ENCODE assay signal across 11 cellular contexts in genomic region chr12:50927766-50928224, GRCh38. TPM values are rescaled to one million over a fixed set of nuclear protein-coding genes. Genes with fewer than 3 reads are reported as not detected.
DNase-seq lines count a peak whose midpoint lies in the region; ATAC-seq and TF ChIP-seq lines count a peak whose summit lies in the region.
"Had no signal": no experiment of that assay in that cellular context is flagged by ENCODE, and none has a peak within 500 bp of the region (broad histone marks: within the 10 kb centered on the region; RNA-seq: fewer than 3 reads in every experiment).

No MANE protein-coding gene starts in this region.

- no peaks in the 10 kb centered on the region for H3K27me3 Mint-ChIP-seq in stimulated activated naive CD8-positive, alpha-beta T cell treated with anti-CD3 and anti-CD28 coated beads, Interleukin-15, Interleukin-2, amounts not matched to agents 100 ng/mL and 50 ng/mL, for 24 hours
- peaks cover under 1% of the 10 kb centered on the region for H3K27me3 Mint-ChIP-seq in osteocyte (ENCODE audit: unreplicated experiment)

- no peak for TF ChIP-seq EP300 in esophagus muscularis mucosa (IDR thresholded peaks at IDR 0.05)

- TF ChIP-seq CTCF in esophagus muscularis mucosa (IDR thresholded peaks at IDR 0.05) (no peak), osteocyte (IDR thresholded peaks at IDR 0.05) (no peak), mucosa of descending colon (IDR thresholded peaks at IDR 0.05) (no peak)

- no peak for TF ChIP-seq POLR2A in esophagus muscularis mucosa (IDR thresholded peaks at IDR 0.05; ENCODE audit: low read depth)

- peaks cover 3% of the 10 kb centered on the region for H3K36me3 Mint-ChIP-seq in stimulated activated naive CD8-positive, alpha-beta T cell treated with anti-CD3 and anti-CD28 coated beads, Interleukin-15, Interleukin-2, amounts not matched to agents 100 ng/mL and 50 ng/mL, for 24 hours (ENCODE audit: low read depth)
- peaks cover 17% of the 10 kb centered on the region for H3K36me3 Mint-ChIP-seq in osteocyte (ENCODE audit: unreplicated experiment)

- no peaks in the 10 kb centered on the region for H3K9me3 Mint-ChIP-seq in stimulated activated naive CD8-positive, alpha-beta T cell treated with anti-CD3 and anti-CD28 coated beads, Interleukin-15, Interleukin-2, amounts not matched to agents 100 ng/mL and 50 ng/mL, for 24 hours
- no peaks in the 10 kb centered on the region for H3K9me3 Mint-ChIP-seq in osteocyte (ENCODE audit: unreplicated experiment)

- WGBS in esophagus muscularis mucosa = 73% methylated on average over 6 of the region's 6 CpGs

- H3K27ac Mint-ChIP-seq in stimulated activated naive CD8-positive, alpha-beta T cell treated with anti-CD3 and anti-CD28 coated beads, Interleukin-15, Interleukin-2, amounts not matched to agents 100 ng/mL and 50 ng/mL, for 24 hours = no peak overlapping the region
- H3K27ac Mint-ChIP-seq in osteocyte (ENCODE audit: unreplicated experiment) = no peak overlapping the region

- H3K4me3 ChIP-seq in esophagus muscularis mucosa (peak overlapping the region; percentile 72 to 91 (median 83)), mucosa of descending colon (no peak overlapping the region)

- H3K27me3 ChIP-seq in esophagus muscularis mucosa = no peaks in the 10 kb centered on the region

- no peaks in the 10 kb centered on the region for H3K9me3 ChIP-seq in esophagus muscularis mucosa
- H3K9me3 ChIP-seq in mucosa of descending colon = no peaks in the 10 kb centered on the region

- intact Hi-C loops in esophagus muscularis mucosa (cut with DNase I) (loop anchor here (5.0 kb wide), 1 partner anchor 160 kb away; no protein-coding TSS in a partner anchor), mucosa of descending colon (cut with DNase I, micrococcal nuclease) (no loop called here)

- DNase-seq in stimulated activated naive CD8-positive, alpha-beta T cell treated with anti-CD3 and anti-CD28 coated beads, Interleukin-15, Interleukin-2, amounts not matched to agents 100 U/mL and 50 U/mL, for 24 hours = no peak
- DNase-seq in esophagus muscularis mucosa (ENCODE audit: extremely low spot score) (no peak), osteocyte (ENCODE audit: extremely low spot score, unreplicated experiment) (peak; percentile 46), mucosa of descending colon (no peak), glomerular visceral epithelial cell (ENCODE audit: extremely low spot score) (no peak), NCI-H187 (lab: John Stamatoyannopoulos, UW) (no peak)
- DNase-seq: activated CD4-positive, CD25-positive, alpha-beta regulatory T cell; AML-193; amniotic stem cell had no signal

- H3K36me3 ChIP-seq in esophagus muscularis mucosa (peaks cover 14 to 30% (median 21%) of the 10 kb centered on the region in 4 donors), mucosa of descending colon (ENCODE audit: low read depth) (no peaks in the 10 kb centered on the region)

- ATAC-seq in stimulated activated naive CD8-positive, alpha-beta T cell treated with anti-CD3 and anti-CD28 coated beads, Interleukin-15, Interleukin-2, amounts not matched to agents 100 U/mL and 50 U/mL, for 24 hours = no peak
- ATAC-seq in mucosa of descending colon (no peak), GM18873 (IDR thresholded peaks at IDR 0.05; ENCODE audit: low FRiP score, unreplicated experiment) (no peak)

- peak overlapping the region; percentile 87 to 91 (median 88) for H3K27ac ChIP-seq in esophagus muscularis mucosa (replicated peaks in 1 of 4)

- peaks cover 31 to 69% (median 67%) of the 10 kb centered on the region in 4 donors for H3K4me1 ChIP-seq in esophagus muscularis mucosa
- peaks cover 35% of the 10 kb centered on the region for H3K4me1 ChIP-seq in mucosa of descending colon (ENCODE audit: low read depth)

- H3K4me1 Mint-ChIP-seq in stimulated activated naive CD8-positive, alpha-beta T cell treated with anti-CD3 and anti-CD28 coated beads, Interleukin-15, Interleukin-2, amounts not matched to agents 100 ng/mL and 50 ng/mL, for 24 hours (ENCODE audit: low read depth) = peaks cover 49% of the 10 kb centered on the region
- H3K4me1 Mint-ChIP-seq in osteocyte (ENCODE audit: unreplicated experiment) = peaks cover 48% of the 10 kb centered on the region

- H3K4me3 Mint-ChIP-seq in stimulated activated naive CD8-positive, alpha-beta T cell treated with anti-CD3 and anti-CD28 coated beads, Interleukin-15, Interleukin-2, amounts not matched to agents 100 ng/mL and 50 ng/mL, for 24 hours = peak overlapping the region; percentile 50
- no peak overlapping the region for H3K4me3 Mint-ChIP-seq in osteocyte (ENCODE audit: unreplicated experiment)

RNA-seq across cellular contexts. Expression of gene HIGD1C, which starts 24.5 kb away (rescaled TPM):
- total RNA-seq in esophagus muscularis mucosa (not detected), osteocyte (not detected in 2 replicates), mucosa of descending colon (not detected)
